In the genomic region with DNA sequence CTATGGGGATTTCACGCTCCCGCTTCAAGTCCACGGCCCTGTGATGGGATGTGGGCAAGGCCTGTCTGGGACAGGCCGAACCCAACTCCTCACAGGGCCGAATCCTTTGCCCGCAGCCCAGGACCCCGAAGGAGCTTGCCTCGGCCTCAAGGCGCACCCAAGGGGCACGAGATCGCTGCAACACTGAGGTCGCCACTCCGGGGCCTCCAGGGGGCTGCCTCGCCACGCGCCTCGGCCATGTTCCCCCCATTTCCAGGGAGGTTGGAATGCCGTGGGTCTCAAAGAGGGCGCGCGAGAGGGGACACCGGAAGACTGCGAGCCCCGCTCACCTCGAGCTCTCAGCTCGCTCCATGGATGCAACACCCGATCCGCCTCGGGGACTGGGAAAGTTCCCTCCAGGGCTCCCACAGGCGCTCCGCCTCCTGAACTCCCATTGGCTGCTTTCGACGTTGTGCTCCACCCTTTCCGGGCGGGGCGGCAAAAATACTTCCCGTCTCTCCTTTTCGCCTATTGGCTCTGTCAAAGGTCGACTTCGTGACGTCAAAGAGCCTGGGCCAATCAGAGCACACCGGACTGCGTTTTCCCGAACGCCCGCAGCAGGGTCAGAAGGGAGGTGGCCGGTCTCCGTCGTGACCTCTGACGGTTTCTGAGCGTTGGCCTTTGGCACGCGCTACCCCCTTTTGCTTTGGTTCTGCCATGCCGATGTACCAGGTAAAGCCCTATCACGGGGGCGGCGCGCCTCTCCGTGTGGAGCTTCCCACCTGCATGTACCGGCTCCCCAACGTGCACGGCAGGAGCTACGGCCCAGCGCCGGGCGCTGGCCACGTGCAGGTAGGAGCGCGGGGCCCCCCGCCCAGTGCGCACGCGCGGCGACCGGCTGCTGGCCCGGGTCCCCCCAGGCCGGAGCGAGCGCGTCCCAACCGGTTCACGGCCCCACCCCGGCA, we compare ENCODE assay signal across 8 cellular contexts. TPM values are rescaled to one million over a fixed set of nuclear protein-coding genes. Genes with fewer than 3 reads are reported as not detected.
A peak's percentile ranks its signal among the peaks of the same experiment; 100 is the strongest.
DNase-seq lines count a peak whose midpoint lies in the region; FAIRE-seq and TF ChIP-seq lines count a peak whose summit lies in the region.

A gene (plus strand): TSS at position 605 of the 944 bp plus-strand sequence. CDS start 92 bp downstream, at position 697.
A gene with protein sequence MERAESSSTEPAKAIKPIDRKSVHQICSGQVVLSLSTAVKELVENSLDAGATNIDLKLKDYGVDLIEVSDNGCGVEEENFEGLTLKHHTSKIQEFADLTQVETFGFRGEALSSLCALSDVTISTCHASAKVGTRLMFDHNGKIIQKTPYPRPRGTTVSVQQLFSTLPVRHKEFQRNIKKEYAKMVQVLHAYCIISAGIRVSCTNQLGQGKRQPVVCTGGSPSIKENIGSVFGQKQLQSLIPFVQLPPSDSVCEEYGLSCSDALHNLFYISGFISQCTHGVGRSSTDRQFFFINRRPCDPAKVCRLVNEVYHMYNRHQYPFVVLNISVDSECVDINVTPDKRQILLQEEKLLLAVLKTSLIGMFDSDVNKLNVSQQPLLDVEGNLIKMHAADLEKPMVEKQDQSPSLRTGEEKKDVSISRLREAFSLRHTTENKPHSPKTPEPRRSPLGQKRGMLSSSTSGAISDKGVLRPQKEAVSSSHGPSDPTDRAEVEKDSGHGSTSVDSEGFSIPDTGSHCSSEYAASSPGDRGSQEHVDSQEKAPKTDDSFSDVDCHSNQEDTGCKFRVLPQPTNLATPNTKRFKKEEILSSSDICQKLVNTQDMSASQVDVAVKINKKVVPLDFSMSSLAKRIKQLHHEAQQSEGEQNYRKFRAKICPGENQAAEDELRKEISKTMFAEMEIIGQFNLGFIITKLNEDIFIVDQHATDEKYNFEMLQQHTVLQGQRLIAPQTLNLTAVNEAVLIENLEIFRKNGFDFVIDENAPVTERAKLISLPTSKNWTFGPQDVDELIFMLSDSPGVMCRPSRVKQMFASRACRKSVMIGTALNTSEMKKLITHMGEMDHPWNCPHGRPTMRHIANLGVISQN (minus strand): TSS at position 382 of the 944 bp plus-strand sequence. CDS start 30 bp downstream, at position 352.

- peaks cover 7% of the 10 kb centered on the region in 2 experiments for H3K4me1 ChIP-seq in neutrophil (ENCODE audit: control insufficient read depth in 1 of 2, insufficient read depth in 1 of 2, low read depth in 1 of 2, low read length in 1 of 2)

- peaks cover 45% of the 10 kb centered on the region for H3K4me1 Mint-ChIP-seq in activated naive CD4-positive, alpha-beta T cell treated with anti-CD3 and anti-CD28 coated beads for 36 hours (ENCODE audit: low read depth)

- CTCF ChIA-PET in activated naive CD4-positive, alpha-beta T cell treated with anti-CD3 and anti-CD28 coated beads for 36 hours (lab: Charles Lee): interaction anchor here (0.9 to 2.0 kb wide), 6 partner anchors 8 to 849 kb away, joined by 3 to 13 read pairs (median 4); no protein-coding TSS in a partner anchor

- H3K9me3 Mint-ChIP-seq in activated naive CD4-positive, alpha-beta T cell treated with anti-CD3 and anti-CD28 coated beads for 36 hours: no peaks in the 10 kb centered on the region

- TF ChIP-seq CTCF in GM06990 (IDR thresholded peaks at IDR 0.05; ENCODE audit: insufficient read depth, low read length, poor library complexity, severe bottlenecking) (peak; percentile 45), HFF-Myc (IDR thresholded peaks at IDR 0.05; ENCODE audit: low read depth, low read length, missing control alignments) (no peak), neutrophil (IDR thresholded peaks at IDR 0.05) (peak; percentile 7)

- no peaks in the 10 kb centered on the region for H3K9me3 ChIP-seq in neutrophil

- H3K27ac Mint-ChIP-seq in activated naive CD4-positive, alpha-beta T cell treated with anti-CD3 and anti-CD28 coated beads for 36 hours: peak within 1 kb of the TSS; percentile 89

- peak within 1 kb of the TSS; percentile 87 for H3K4me3 Mint-ChIP-seq in activated naive CD4-positive, alpha-beta T cell treated with anti-CD3 and anti-CD28 coated beads for 36 hours

- H3K27me3 Mint-ChIP-seq in activated naive CD4-positive, alpha-beta T cell treated with anti-CD3 and anti-CD28 coated beads for 36 hours (ENCODE audit: low read depth): no peaks in the 10 kb centered on the region

- H3K4me3 ChIP-seq in GM06990 (replicated peaks; ENCODE audit: low read depth, low read length) (peak within 1 kb of the TSS; percentile 96), HFF-Myc (replicated peaks; ENCODE audit: low read depth, low read length) (peak within 1 kb of the TSS; percentile 75), neutrophil (ENCODE audit: low read depth in 1 of 2, low read length in 1 of 2) (peak within 1 kb of the TSS; percentile 94 to 96)

- intact Hi-C loops in activated naive CD4-positive, alpha-beta T cell treated with anti-CD3 and anti-CD28 coated beads for 36 hours (cut with micrococcal nuclease): loop anchor here (1.0 to 10.0 kb wide), 5 partner anchors 153 to 1173 kb away; a partner anchor contains a TSS

- no peaks in the 10 kb centered on the region; the same call in 1 of the 2 replicates for H3K36me3 ChIP-seq in GM06990 (ENCODE audit: control insufficient read depth, insufficient read depth, low read length)
- peaks cover 3% of the 10 kb centered on the region for H3K36me3 ChIP-seq in neutrophil

- peaks cover 15% of the 10 kb centered on the region for H3K36me3 Mint-ChIP-seq in activated naive CD4-positive, alpha-beta T cell treated with anti-CD3 and anti-CD28 coated beads for 36 hours (ENCODE audit: low read depth)

- DNase-seq in GM06990 (ENCODE audit: extremely low read depth, insufficient read length) (peak; percentile 93), HFF-Myc (ENCODE audit: extremely low read depth, low read depth) (peak; percentile 97), NAMALWA (ENCODE audit: low spot score) (peak; percentile 100), SK-N-DZ (ENCODE audit: low spot score) (peak; percentile 99), frontal cortex (ENCODE audit: low spot score in 2 of 2) (peak; percentile 88 to 93), substantia nigra (lab: John Stamatoyannopoulos, UW) (peak; percentile 79 to 99 (median 96))
- DNase-seq in activated naive CD4-positive, alpha-beta T cell treated with anti-CD3 and anti-CD28 coated beads for 36 hours: peak; percentile 99

- H3K27me3 ChIP-seq in GM06990 (replicated peaks; ENCODE audit: control insufficient read depth, insufficient read depth, low read length) (no peaks in the 10 kb centered on the region), neutrophil (no peaks in the 10 kb centered on the region)

- H3K27ac ChIP-seq in neutrophil (peak within 1 kb of the TSS; percentile 89), substantia nigra (ENCODE audit: low read depth, low read length, poor library complexity, severe bottlenecking) (peak within 1 kb of the TSS; percentile 78)

- FAIRE-seq in frontal cortex (lab: Jason Lieb, UNC): peak; percentile 85

RNA-seq across cellular contexts. Expression of the first gene that starts in this region (rescaled TPM):
- polyA plus RNA-seq in SK-N-DZ (2014; cell fraction: cytosol; rRNA removed): 125 and 169 TPM in 2 replicates
- polyA plus RNA-seq in SK-N-DZ (2014; cell fraction: nucleus; rRNA removed): 63.5 and 84.0 TPM in 2 replicates
- total RNA-seq in activated naive CD4-positive, alpha-beta T cell treated with anti-CD3 and anti-CD28 coated beads for 36 hours: 10 to 100 TPM; 30.8 to 32.2 TPM
- total RNA-seq in frontal cortex: 35.9 TPM

RNA-seq across cellular contexts. Expression of the second gene that starts in this region (rescaled TPM):
- polyA plus RNA-seq in SK-N-DZ (2014; cell fraction: cytosol; rRNA removed): 19.2 and 22.5 TPM in 2 replicates
- 18.6 and 19.2 TPM in 2 replicates for polyA plus RNA-seq in SK-N-DZ (2014; cell fraction: nucleus; rRNA removed)
- 10 to 100 TPM; 19.4 to 19.8 TPM for total RNA-seq in activated naive CD4-positive, alpha-beta T cell treated with anti-CD3 and anti-CD28 coated beads for 36 hours
- 33.4 TPM for total RNA-seq in frontal cortex

Comparison
In these comparisons a context has a peak if more than half of its experiments do, and no peak if none do; other contexts are left out.
1. Peak in every context shown above with its lines: DNase-seq, H3K4me3 ChIP-seq and H3K27ac ChIP-seq.